ENCODE assay signal across 10 cellular contexts in genomic region chrX:153984351-153985178, GRCh38. TPM values are rescaled to one million over a fixed set of nuclear protein-coding genes. Genes with fewer than 3 reads are reported as not detected.
DNase-seq lines count a peak whose midpoint lies in the region; ATAC-seq and TF ChIP-seq lines count a peak whose summit lies in the region.
"Had no signal": no experiment of that assay in that cellular context is flagged by ENCODE, and none has a peak within 500 bp of the region (broad histone marks: within the 10 kb centered on the region; RNA-seq: fewer than 3 reads in every experiment).

No MANE protein-coding gene starts in this region.

- H3K79me2 ChIP-seq in KMS-11 (ENCODE audit: insufficient read depth, low read depth), result no peaks in the 10 kb centered on the region
- H3K79me2 ChIP-seq in osteoblast (ENCODE audit: insufficient read depth, low read length), result no peaks in the 10 kb centered on the region

- CTCF ChIA-PET in WTC11 (lab: Charles Lee), result interaction anchor here (1.4 kb wide), 1 partner anchor 29 kb away, joined by 4 read pairs; no protein-coding TSS in a partner anchor

- H3K36me3 Mint-ChIP-seq in activated naive CD8-positive, alpha-beta T cell treated with anti-CD3 and anti-CD28 coated beads, Interleukin-2, amount 10 ng/mL, durations not matched to agents 7 days and 5 days, result no peaks in the 10 kb centered on the region
- no peaks in the 10 kb centered on the region for H3K36me3 Mint-ChIP-seq in WTC11

- H3K4me2 ChIP-seq in KMS-11 (peak overlapping the region; percentile 96), osteoblast (ENCODE audit: insufficient read depth, low read length) (peak overlapping the region; percentile 67)

- H3K27ac Mint-ChIP-seq in activated naive CD8-positive, alpha-beta T cell treated with anti-CD3 and anti-CD28 coated beads, Interleukin-2, amount 10 ng/mL, durations not matched to agents 7 days and 5 days, result peak overlapping the region; percentile 99
- H3K27ac Mint-ChIP-seq in WTC11, result no peak overlapping the region
- H3K27ac Mint-ChIP-seq: nephron progenitor cell had no signal

- H4K20me1 ChIP-seq in KMS-11 (ENCODE audit: insufficient read depth) (no peaks in the 10 kb centered on the region), osteoblast (ENCODE audit: insufficient read depth, low read length) (no peaks in the 10 kb centered on the region)

- peak overlapping the region; percentile 89 for H3K4me3 Mint-ChIP-seq in activated naive CD8-positive, alpha-beta T cell treated with anti-CD3 and anti-CD28 coated beads, Interleukin-2, amount 10 ng/mL, durations not matched to agents 7 days and 5 days
- H3K4me3 Mint-ChIP-seq in WTC11, result no peak overlapping the region
- H3K4me3 Mint-ChIP-seq: nephron progenitor cell had no signal

- no peaks in the 10 kb centered on the region for H3K36me3 ChIP-seq in KMS-11 (ENCODE audit: insufficient read depth)
- H3K36me3 ChIP-seq in osteoblast (ENCODE audit: insufficient read depth, low read length), result peaks cover 4% of the 10 kb centered on the region

- H3K27ac ChIP-seq in KMS-11 (peak overlapping the region; percentile 100), osteoblast (ENCODE audit: low read depth, low read length) (no peak overlapping the region)
- H3K27ac ChIP-seq: epithelial cell of prostate had no signal

- H3K9me3 ChIP-seq in osteoblast (ENCODE audit: low read depth, low read length), result no peaks in the 10 kb centered on the region

- POLR2A ChIA-PET in activated naive CD8-positive, alpha-beta T cell treated with anti-CD3 and anti-CD28 coated beads, Interleukin-2, amount 10 ng/mL, durations not matched to agents 7 days and 5 days (lab: Charles Lee), result interaction anchor here (0.6 to 3.8 kb wide), 12 partner anchors 13 to 527 kb away, joined by 3 to 62 read pairs (median 5); partner anchors contain the start of genes HCFC1, IRAK1 and TMEM187
- POLR2A ChIA-PET in WTC11 (lab: Charles Lee), result no interaction called here

- peaks cover 43% of the 10 kb centered on the region for H3K4me1 Mint-ChIP-seq in activated naive CD8-positive, alpha-beta T cell treated with anti-CD3 and anti-CD28 coated beads, Interleukin-2, amount 10 ng/mL, durations not matched to agents 7 days and 5 days
- peaks cover 4% of the 10 kb centered on the region; the same call in 1 of the 2 replicates for H3K4me1 Mint-ChIP-seq in WTC11

- H3K9ac ChIP-seq in KMS-11, result peak overlapping the region; percentile 89

- H3K27me3 ChIP-seq in KMS-11 (ENCODE audit: insufficient read depth, low read depth) (no peaks in the 10 kb centered on the region), osteoblast (ENCODE audit: insufficient read depth, low read length) (no peaks in the 10 kb centered on the region)

- H3K4me3 ChIP-seq in GM12864 (ENCODE audit: low read depth, low read length), result peak overlapping the region; percentile 33
- H3K4me3 ChIP-seq in KMS-11 (IDR thresholded peaks at IDR 0.05; ENCODE audit: insufficient read depth, low read depth, low read length), result no peak overlapping the region
- H3K4me3 ChIP-seq in osteoblast (ENCODE audit: insufficient read depth, low read length), result no peak overlapping the region

- peaks cover 75% of the 10 kb centered on the region for H3K4me1 ChIP-seq in KMS-11 (ENCODE audit: low read depth, poor library complexity, severe bottlenecking)
- H3K4me1 ChIP-seq in osteoblast (ENCODE audit: insufficient read depth, low read length), result no peaks in the 10 kb centered on the region

- TF ChIP-seq CTCF in GM12864 (IDR thresholded peaks at IDR 0.05; ENCODE audit: low read depth, low read length, missing control alignments) (no peak), KMS-11 (conservative IDR thresholded peaks at IDR 0.05; ENCODE audit: low read depth, low read length) (no peak), osteoblast (IDR thresholded peaks at IDR 0.05; ENCODE audit: extremely low read depth, low read depth, low read length) (no peak), WTC11 (IDR thresholded peaks at IDR 0.05) (no peak)

- no peaks in the 10 kb centered on the region for H3K27me3 Mint-ChIP-seq in activated naive CD8-positive, alpha-beta T cell treated with anti-CD3 and anti-CD28 coated beads, Interleukin-2, amount 10 ng/mL, durations not matched to agents 7 days and 5 days
- H3K27me3 Mint-ChIP-seq in WTC11 (ENCODE audit: low read depth), result no peaks in the 10 kb centered on the region

- DNase-seq in GM12864 (ENCODE audit: low read depth), result no peak
- peak; percentile 47 for DNase-seq in activated naive CD8-positive, alpha-beta T cell treated with anti-CD3 and anti-CD28 coated beads, Interleukin-2, amount 10 ng/mL, durations not matched to agents 7 days and 5 days
- peak; percentile 64 for DNase-seq in osteoblast (ENCODE audit: insufficient read length, low spot score, missing footprints)
- DNase-seq in DMS53 treated with DMSO at 0.1 percent for 48 hours (lab: John Stamatoyannopoulos, UW; ENCODE audit: unreplicated experiment), result no peak
- no peak for DNase-seq in glomerular visceral epithelial cell (ENCODE audit: extremely low spot score)
- no peak for DNase-seq in WTC11 (ENCODE audit: low spot score)
- DNase-seq in NCI-H526 treated with DMSO at 0.1 percent for 48 hours (lab: John Stamatoyannopoulos, UW), result no peak

- H3K9me3 Mint-ChIP-seq in activated naive CD8-positive, alpha-beta T cell treated with anti-CD3 and anti-CD28 coated beads, Interleukin-2, amount 10 ng/mL, durations not matched to agents 7 days and 5 days, result no peaks in the 10 kb centered on the region
- H3K9me3 Mint-ChIP-seq in WTC11, result no peaks in the 10 kb centered on the region

- H2AFZ ChIP-seq in KMS-11 (ENCODE audit: low read depth) (no peak overlapping the region), osteoblast (ENCODE audit: low read length) (no peak overlapping the region)

- peak; percentile 51 for ATAC-seq in activated naive CD8-positive, alpha-beta T cell treated with anti-CD3 and anti-CD28 coated beads, Interleukin-2, amount 10 ng/mL, durations not matched to agents 7 days and 5 days (ENCODE audit: low read depth)
- no peak for ATAC-seq in WTC11

TF ChIP-seq in WTC11, 78 proteins besides CTCF, POLR2A, EP300 and RAD21 (continues in another document):
- no peak for TF ChIP-seq SMAD4 (CRISPR knock-in tag; IDR thresholded peaks at IDR 0.05)
- TF ChIP-seq NR2C2 (CRISPR knock-in tag; IDR thresholded peaks at IDR 0.05), result no peak
- TF ChIP-seq ZNF138 (CRISPR knock-in tag; conservative IDR thresholded peaks at IDR 0.05), result no peak
- TF ChIP-seq AFF4 (CRISPR knock-in tag; IDR thresholded peaks at IDR 0.05; ENCODE audit: borderline replicate concordance), result no peak
- no peak for TF ChIP-seq GTF2I (CRISPR knock-in tag; conservative IDR thresholded peaks at IDR 0.05)
- TF ChIP-seq MYBL2 (CRISPR knock-in tag; IDR thresholded peaks at IDR 0.05), result no peak
- no peak for TF ChIP-seq IRF1 (CRISPR knock-in tag; IDR thresholded peaks at IDR 0.05)
- no peak for TF ChIP-seq ZNF671 (CRISPR knock-in tag; IDR thresholded peaks at IDR 0.05)

RNA-seq across cellular contexts. Expression of gene TMEM187, which starts 12.0 kb away (rescaled TPM):
- total RNA-seq in activated naive CD8-positive, alpha-beta T cell treated with anti-CD3 and anti-CD28 coated beads, Interleukin-2, amount 10 ng/mL, durations not matched to agents 7 days and 5 days, result 1 to 10 TPM; 8.6 to 9.7 TPM
- 6.9 and 8.5 TPM in 2 replicates for total RNA-seq in osteoblast
- 8.4 to 12.3 TPM (median 10.1 TPM) in 3 replicates for total RNA-seq in WTC11 (2021)

RNA-seq across cellular contexts. Expression of gene HCFC1, which starts 12.9 kb away (rescaled TPM):
- 100 to 1,000 TPM; 101 to 107 TPM for total RNA-seq in activated naive CD8-positive, alpha-beta T cell treated with anti-CD3 and anti-CD28 coated beads, Interleukin-2, amount 10 ng/mL, durations not matched to agents 7 days and 5 days
- total RNA-seq in osteoblast (22.1 and 24.6 TPM in 2 replicates), WTC11 (2021) (121 to 130 TPM (median 125 TPM) in 3 replicates)

RNA-seq across cellular contexts. Expression of gene IRAK1, which starts 35.1 kb away (rescaled TPM):
- total RNA-seq in activated naive CD8-positive, alpha-beta T cell treated with anti-CD3 and anti-CD28 coated beads, Interleukin-2, amount 10 ng/mL, durations not matched to agents 7 days and 5 days, result 100 to 1,000 TPM; 127 to 135 TPM
- 99.5 and 100 TPM in 2 replicates for total RNA-seq in osteoblast
- 32.1 to 48.0 TPM (median 45.2 TPM) in 3 replicates for total RNA-seq in WTC11 (2021)

RNA-seq across cellular contexts. Expression of gene RENBP, which starts 40.1 kb away (rescaled TPM):
- 10 to 100 TPM; 18.1 to 18.8 TPM for total RNA-seq in activated naive CD8-positive, alpha-beta T cell treated with anti-CD3 and anti-CD28 coated beads, Interleukin-2, amount 10 ng/mL, durations not matched to agents 7 days and 5 days
- 6.5 TPM in 2 replicates for total RNA-seq in osteoblast
- 14.0 to 18.6 TPM (median 16.2 TPM) in 3 replicates for total RNA-seq in WTC11 (2021)

RNA-seq across cellular contexts. Expression of gene NAA10, which starts 49.7 kb away (rescaled TPM):
- total RNA-seq in activated naive CD8-positive, alpha-beta T cell treated with anti-CD3 and anti-CD28 coated beads, Interleukin-2, amount 10 ng/mL, durations not matched to agents 7 days and 5 days, result 10 to 100 TPM; 79.5 to 84.3 TPM
- total RNA-seq in osteoblast (43.4 and 46.3 TPM in 2 replicates), WTC11 (2021) (97.1 to 107 TPM (median 101 TPM) in 3 replicates)

Comparison
In these comparisons a context has a peak if more than half of its experiments do, and no peak if none do; other contexts are left out.
1. DNase-seq: peak in activated naive CD8-positive, alpha-beta T cell treated with anti-CD3 and anti-CD28 coated beads, Interleukin-2, amount 10 ng/mL, durations not matched to agents 7 days and 5 days (single experiment) and osteoblast (single experiment); none in GM12864 (single experiment), DMS53 treated with DMSO at 0.1 percent for 48 hours (single experiment), glomerular visceral epithelial cell (single experiment), WTC11 (single experiment) and NCI-H526 treated with DMSO at 0.1 percent for 48 hours (single experiment).